Comparison of ENCODE assay signal across 27 cellular contexts in the genomic region with DNA sequence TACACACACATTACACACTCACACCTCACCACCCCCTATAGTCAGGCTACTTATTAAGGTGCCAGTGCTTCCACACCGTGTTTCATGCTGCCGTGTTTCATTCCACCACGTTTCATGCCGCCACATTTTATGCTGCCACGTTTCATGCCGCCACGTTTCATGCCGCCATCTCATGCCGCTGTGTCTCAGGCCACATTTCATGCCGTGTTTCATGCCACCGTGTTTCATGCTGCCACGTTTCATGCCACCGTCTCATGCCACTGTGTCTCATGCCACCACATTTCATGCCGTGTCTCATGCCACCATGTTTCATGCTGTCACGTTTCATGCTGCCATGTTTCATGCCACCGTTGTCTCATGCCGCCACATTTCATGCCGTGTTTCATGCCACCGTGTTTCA.
DNase-seq lines count a peak whose midpoint lies in the region; ATAC-seq, FAIRE-seq and TF ChIP-seq lines count a peak whose summit lies in the region.
"Had no signal": no experiment of that assay in that cellular context is flagged by ENCODE, and none has a peak within 500 bp of the region (broad histone marks: within the 10 kb centered on the region; RNA-seq: fewer than 3 reads in every experiment).

No MANE protein-coding gene starts in this region.

- peaks cover 37% of the 10 kb centered on the region for H3K4me1 Mint-ChIP-seq in glutamatergic neuron (ENCODE audit: low read depth, unreplicated experiment)
- peaks cover 9% of the 10 kb centered on the region for H3K4me1 Mint-ChIP-seq in neural progenitor cell
- H3K4me1 Mint-ChIP-seq in nephron progenitor cell, result peaks cover 37% of the 10 kb centered on the region
- H3K4me1 Mint-ChIP-seq: CD14-positive monocyte; CD8-positive, alpha-beta memory T cell had no signal

- DNase-seq in HTR-8/SVneo (ENCODE audit: insufficient read length, low spot score), result no peak
- no peak for DNase-seq in K562 (ENCODE audit: extremely low read depth in 1 of 4, low spot score in 3 of 4)
- DNase-seq in glutamatergic neuron, result no peak
- DNase-seq in neural progenitor cell (ENCODE audit: low spot score), result no peak
- DNase-seq in stimulated activated naive CD4-positive, alpha-beta T cell (lab: John Stamatoyannopoulos, UW), result no peak
- DNase-seq in nephron progenitor cell, result no peak
- no peak for DNase-seq in activated CD4-positive, alpha-beta T cell treated with anti-CD3 and anti-CD28 coated beads for 4 hours
- DNase-seq in HK-2 (ENCODE audit: unreplicated experiment), result no peak
- DNase-seq: 8988T; ACHN; AML-193; BE2C; CD4-positive, alpha-beta T cell; CD8-positive, alpha-beta memory T cell; DMS 273 treated with DMSO at 0.1 percent for 48 hours; DMS79; EL; GDM1; GOT3; H7; HCEC 1CT had no signal

- H3K36me3 Mint-ChIP-seq in glutamatergic neuron (ENCODE audit: unreplicated experiment), result peaks cover 7% of the 10 kb centered on the region
- peaks cover 25% of the 10 kb centered on the region for H3K36me3 Mint-ChIP-seq in neural progenitor cell
- H3K36me3 Mint-ChIP-seq in nephron progenitor cell (ENCODE audit: low read depth), result peaks cover 37% of the 10 kb centered on the region
- H3K36me3 Mint-ChIP-seq: CD8-positive, alpha-beta memory T cell had no signal

- CTCF ChIA-PET in K562 (lab: Yijun Ruan, JAX; ENCODE audit: low intra/inter-chr PET ratio), result no interaction called here

- no peaks in the 10 kb centered on the region for H3K9me1 ChIP-seq in K562 (ENCODE audit: control insufficient read depth, insufficient read depth, low read length)

- no peaks in the 10 kb centered on the region for H4K20me1 ChIP-seq in K562 (replicated peaks; ENCODE audit: control insufficient read depth, insufficient read depth, low read length)
- H4K20me1 ChIP-seq in neural progenitor cell (ENCODE audit: low read depth), result no peaks in the 10 kb centered on the region
- H4K20me1 ChIP-seq: BLaER1 treated with 17β-estradiol and CSF1 and Interleukin-3, amounts not matched to agents 10 nM and 100 nM had no signal

- H3K79me2 ChIP-seq in K562 (ENCODE audit: control insufficient read depth, insufficient read depth, low read length) (no peaks in the 10 kb centered on the region), neural progenitor cell (ENCODE audit: low read depth) (no peaks in the 10 kb centered on the region)

- H3K4me3 ChIP-seq in K562 (no peak overlapping the region), neural progenitor cell (no peak overlapping the region)
- H3K4me3 ChIP-seq: A549; BLaER1 treated with 17β-estradiol and CSF1 and Interleukin-3, amounts not matched to agents 10 nM and 100 nM had no signal

- peaks cover 71% of the 10 kb centered on the region for H3K36me3 ChIP-seq in K562 (ENCODE audit: control insufficient read depth, insufficient read depth, low read length)
- H3K36me3 ChIP-seq in neural progenitor cell, result no peaks in the 10 kb centered on the region
- H3K36me3 ChIP-seq: BE2C had no signal

- H2AFZ ChIP-seq in K562 (ENCODE audit: low read depth, low read length), result no peak overlapping the region
- H2AFZ ChIP-seq in neural progenitor cell (replicated peaks), result no peak overlapping the region

- WGBS in K562 (ENCODE audit: insufficient coverage, low coverage, missing lambda C conversion rate), result 96% methylated on average over 19 of the region's 19 CpGs

- peak; percentile 89 for FAIRE-seq in HTR-8/SVneo (lab: Jason Lieb, UNC)
- no peak for FAIRE-seq in K562 (lab: Jason Lieb, UNC)
- FAIRE-seq: A549, D721Med, GM12891, GM18507 had no signal

- no peak for TF ChIP-seq POLR2A in K562 (conservative IDR thresholded peaks at IDR 0.05)

- H3K4me3 Mint-ChIP-seq in glutamatergic neuron (ENCODE audit: unreplicated experiment), result no peak overlapping the region
- H3K4me3 Mint-ChIP-seq in neural progenitor cell, result no peak overlapping the region
- H3K4me3 Mint-ChIP-seq in nephron progenitor cell, result no peak overlapping the region
- H3K4me3 Mint-ChIP-seq: CD14-positive monocyte; CD4-positive, alpha-beta T cell; CD8-positive, alpha-beta memory T cell had no signal

- POLR2A ChIA-PET in K562 (lab: Yijun Ruan, JAX), result no interaction called here

- no peak for TF ChIP-seq EP300 in K562 (IDR thresholded peaks at IDR 0.05; ENCODE audit: low read length)

- in situ Hi-C loops in K562 (cut with MboI), result no loop called here

- no peak for TF ChIP-seq RAD21 in K562 (CRISPR knock-in tag; conservative IDR thresholded peaks at IDR 0.05 in 1 of 2, IDR thresholded peaks at IDR 0.05 in 1 of 2)

- H3F3A ChIP-seq in neural progenitor cell (ENCODE audit: low read depth), result no peaks in the 10 kb centered on the region

- intact Hi-C loops in K562 (cut with micrococcal nuclease), result no loop called here

- TF ChIP-seq CTCF in K562 (IDR thresholded peaks at IDR 0.05 in 2 of 3, conservative IDR thresholded peaks at IDR 0.05 in 1 of 3; ENCODE audit: insufficient read depth in 2 of 3, low read depth in 1 of 3, low read length in 3 of 3), result no peak
- no peak for TF ChIP-seq CTCF in glutamatergic neuron (IDR thresholded peaks at IDR 0.05; ENCODE audit: partially characterized antibody, unreplicated experiment)
- no peak for TF ChIP-seq CTCF in neural progenitor cell (IDR thresholded peaks at IDR 0.05)
- TF ChIP-seq CTCF in nephron progenitor cell (IDR thresholded peaks at IDR 0.05), result no peak

- BruUV-seq in K562 (replicated peaks; lab: Mats Ljungman, UMichigan), result no TSS peak

- no peak for ATAC-seq in K562
- ATAC-seq: A549 had no signal

- H3K9me3 Mint-ChIP-seq in glutamatergic neuron (ENCODE audit: unreplicated experiment) (peaks cover 4% of the 10 kb centered on the region), neural progenitor cell (no peaks in the 10 kb centered on the region), nephron progenitor cell (no peaks in the 10 kb centered on the region)
- H3K9me3 Mint-ChIP-seq: CD4-positive, alpha-beta T cell; CD8-positive, alpha-beta memory T cell had no signal

- no peak overlapping the region for H3K27ac ChIP-seq in K562 (ENCODE audit: extremely low read depth, low read depth, low read length)
- H3K27ac ChIP-seq in neural progenitor cell, result no peak overlapping the region
- H3K27ac ChIP-seq: A549; BLaER1 treated with 17β-estradiol and CSF1 and Interleukin-3, amounts not matched to agents 10 nM and 100 nM had no signal

- H3K27me3 ChIP-seq in K562 (ENCODE audit: control insufficient read depth in 2 of 2, insufficient read depth in 2 of 2, low read length in 2 of 2) (no peaks in the 10 kb centered on the region), neural progenitor cell (no peaks in the 10 kb centered on the region)
- H3K27me3 ChIP-seq: BE2C; BLaER1 treated with 17β-estradiol and CSF1 and Interleukin-3, amounts not matched to agents 10 nM and 100 nM had no signal

- no peak overlapping the region for H3K4me2 ChIP-seq in K562 (ENCODE audit: insufficient read depth, low read length)
- H3K4me2 ChIP-seq in neural progenitor cell, result no peak overlapping the region
- H3K4me2 ChIP-seq: A549; BLaER1 treated with 17β-estradiol and CSF1 and Interleukin-3, amounts not matched to agents 10 nM and 100 nM had no signal

- no peak overlapping the region for H3K9ac ChIP-seq in K562 (ENCODE audit: insufficient read depth in 1 of 2, low read depth in 2 of 2, low read length in 2 of 2)
- H3K9ac ChIP-seq in neural progenitor cell, result no peak overlapping the region
- H3K9ac ChIP-seq: BLaER1 treated with 17β-estradiol and CSF1 and Interleukin-3, amounts not matched to agents 10 nM and 100 nM had no signal

- H3K9me3 ChIP-seq in K562 (replicated peaks; ENCODE audit: control insufficient read depth, insufficient read depth, low read depth, low read length) (no peaks in the 10 kb centered on the region), neural progenitor cell (ENCODE audit: low read depth) (no peaks in the 10 kb centered on the region)
- H3K9me3 ChIP-seq: A549, BE2C had no signal

- H3K27me3 Mint-ChIP-seq in glutamatergic neuron (ENCODE audit: unreplicated experiment), result peaks cover 2% of the 10 kb centered on the region
- no peaks in the 10 kb centered on the region for H3K27me3 Mint-ChIP-seq in neural progenitor cell (ENCODE audit: insufficient read depth, low read depth)
- no peaks in the 10 kb centered on the region for H3K27me3 Mint-ChIP-seq in nephron progenitor cell (ENCODE audit: low read depth, poor library complexity)
- H3K27me3 Mint-ChIP-seq: CD4-positive, alpha-beta T cell had no signal

- H3K4me1 ChIP-seq in K562 (replicated peaks in 1 of 2; ENCODE audit: control insufficient read depth in 2 of 2, insufficient read depth in 2 of 2, low read length in 2 of 2), result peaks cover 4 to 8% of the 10 kb centered on the region in 2 experiments; a peak in 2 of 5 replicates
- H3K4me1 ChIP-seq in neural progenitor cell, result peaks cover 4% of the 10 kb centered on the region
- H3K4me1 ChIP-seq: A549 had no signal

- H3K27ac Mint-ChIP-seq in glutamatergic neuron (ENCODE audit: unreplicated experiment) (peak overlapping the region; percentile 14), neural progenitor cell (peak overlapping the region; percentile 51), nephron progenitor cell (no peak overlapping the region)
- H3K27ac Mint-ChIP-seq: CD14-positive monocyte; CD4-positive, alpha-beta T cell; CD8-positive, alpha-beta memory T cell had no signal

TF ChIP-seq in K562, 482 proteins besides CTCF, POLR2A, EP300 and RAD21 (continues in another document):
- TF ChIP-seq GATAD2A (IDR thresholded peaks at IDR 0.05), result no peak
- TF ChIP-seq, protein P1, sequence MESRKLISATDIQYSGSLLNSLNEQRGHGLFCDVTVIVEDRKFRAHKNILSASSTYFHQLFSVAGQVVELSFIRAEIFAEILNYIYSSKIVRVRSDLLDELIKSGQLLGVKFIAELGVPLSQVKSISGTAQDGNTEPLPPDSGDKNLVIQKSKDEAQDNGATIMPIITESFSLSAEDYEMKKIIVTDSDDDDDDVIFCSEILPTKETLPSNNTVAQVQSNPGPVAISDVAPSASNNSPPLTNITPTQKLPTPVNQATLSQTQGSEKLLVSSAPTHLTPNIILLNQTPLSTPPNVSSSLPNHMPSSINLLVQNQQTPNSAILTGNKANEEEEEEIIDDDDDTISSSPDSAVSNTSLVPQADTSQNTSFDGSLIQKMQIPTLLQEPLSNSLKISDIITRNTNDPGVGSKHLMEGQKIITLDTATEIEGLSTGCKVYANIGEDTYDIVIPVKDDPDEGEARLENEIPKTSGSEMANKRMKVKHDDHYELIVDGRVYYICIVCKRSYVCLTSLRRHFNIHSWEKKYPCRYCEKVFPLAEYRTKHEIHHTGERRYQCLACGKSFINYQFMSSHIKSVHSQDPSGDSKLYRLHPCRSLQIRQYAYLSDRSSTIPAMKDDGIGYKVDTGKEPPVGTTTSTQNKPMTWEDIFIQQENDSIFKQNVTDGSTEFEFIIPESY (CRISPR knock-in tag; IDR thresholded peaks at IDR 0.05), result peak; percentile 90
